Comparison of ENCODE assay signal across 8 cellular contexts in genomic region chr20:50837532-50838321, GRCh38. TPM values are rescaled to one million over a fixed set of nuclear protein-coding genes. Genes with fewer than 3 reads are reported as not detected.
DNase-seq lines count a peak whose midpoint lies in the region; ATAC-seq lines count a peak whose summit lies in the region.

No MANE protein-coding gene starts in this region.

- peak overlapping the region in 2 of 7 donors; percentile 43 to 79 for H3K27ac Mint-ChIP-seq in CD4-positive, alpha-beta memory T cell

- no peaks in the 10 kb centered on the region for H3K9me3 Mint-ChIP-seq in CD4-positive, alpha-beta memory T cell

- H3K4me3 ChIP-seq in MG63 (peak overlapping the region; percentile 7; the same call in 1 of the 2 replicates), esophagus (ENCODE audit: low read depth in 1 of 2, low read length in 2 of 2) (no peak overlapping the region)
- H3K4me3 ChIP-seq in CD4-positive, alpha-beta memory T cell (ENCODE audit: low read length in 2 of 2): no peak overlapping the region

- no peaks in the 10 kb centered on the region for H3K9me3 ChIP-seq in MG63
- no peaks in the 10 kb centered on the region for H3K9me3 ChIP-seq in esophagus (ENCODE audit: control insufficient read depth in 2 of 2, insufficient read depth in 1 of 2, low read depth in 1 of 2, low read length in 1 of 2)
- no peaks in the 10 kb centered on the region for H3K9me3 ChIP-seq in CD4-positive, alpha-beta memory T cell (ENCODE audit: control insufficient read depth in 1 of 2, low read length in 2 of 2)

- no peak overlapping the region for H3K4me3 Mint-ChIP-seq in CD4-positive, alpha-beta memory T cell

- H3K27me3 ChIP-seq in MG63 (no peaks in the 10 kb centered on the region), esophagus (ENCODE audit: control insufficient read depth in 1 of 2, insufficient read depth in 2 of 2, low read length in 2 of 2) (no peaks in the 10 kb centered on the region)
- H3K27me3 ChIP-seq in CD4-positive, alpha-beta memory T cell (ENCODE audit: insufficient read depth, low read length): no peaks in the 10 kb centered on the region

- WGBS in esophagus, 2 donors: 41 to 61% methylated on average over 22 of the region's 22 CpGs

- H3K27me3 Mint-ChIP-seq in CD4-positive, alpha-beta memory T cell: no peaks in the 10 kb centered on the region

- peak; percentile 78 for DNase-seq in AG08396 (ENCODE audit: low spot score)
- DNase-seq in MG63: peak; percentile 96
- no peak for DNase-seq in stimulated activated naive CD8-positive, alpha-beta T cell treated with anti-CD3 and anti-CD28 coated beads, Interleukin-15, Interleukin-2, amounts not matched to agents 100 U/mL and 50 U/mL, for 24 hours
- DNase-seq in NCI-H2029 treated with DMSO at 0.1 percent for 48 hours (lab: John Stamatoyannopoulos, UW): no peak
- DNase-seq in CD4-positive, alpha-beta memory T cell: no peak
- no peak for DNase-seq in hepatic stellate cell (ENCODE audit: low spot score)

- no peaks in the 10 kb centered on the region for H3K36me3 ChIP-seq in MG63
- no peaks in the 10 kb centered on the region for H3K36me3 ChIP-seq in esophagus (ENCODE audit: control insufficient read depth in 2 of 2, insufficient read depth in 2 of 2, low read length in 1 of 2)
- H3K36me3 ChIP-seq in CD4-positive, alpha-beta memory T cell (ENCODE audit: insufficient read depth, low read length): peaks cover 4% of the 10 kb centered on the region

- POLR2A ChIA-PET in CD4-positive, alpha-beta memory T cell (lab: Charles Lee; ENCODE audit: partially characterized antibody): no interaction called here

- intact Hi-C loops in CD4-positive, alpha-beta memory T cell (cut with micrococcal nuclease): no loop called here

- H3K4me1 Mint-ChIP-seq in CD4-positive, alpha-beta memory T cell: peaks cover 0 to 5% (median 1%) of the 10 kb centered on the region in 4 donors

- H3K4me1 ChIP-seq in esophagus (ENCODE audit: control insufficient read depth in 2 of 2, insufficient read depth in 2 of 2, low read length in 1 of 2): peaks cover 0 to 18% of the 10 kb centered on the region in 2 donors
- peaks cover 8% of the 10 kb centered on the region for H3K4me1 ChIP-seq in CD4-positive, alpha-beta memory T cell (ENCODE audit: insufficient read depth, low read length)

- peaks cover 11 to 14% of the 10 kb centered on the region in 2 donors for H3K36me3 Mint-ChIP-seq in CD4-positive, alpha-beta memory T cell

- H3K27ac ChIP-seq in esophagus (ENCODE audit: low read depth in 2 of 2, low read length in 1 of 2): peak overlapping the region; percentile 30 to 78
- H3K27ac ChIP-seq in CD4-positive, alpha-beta memory T cell (ENCODE audit: low read depth, low read length): no peak overlapping the region

- peak; percentile 73 for ATAC-seq in GM19467 (IDR thresholded peaks at IDR 0.05; ENCODE audit: unreplicated experiment)
- ATAC-seq in stimulated activated naive CD8-positive, alpha-beta T cell treated with anti-CD3 and anti-CD28 coated beads, Interleukin-15, Interleukin-2, amounts not matched to agents 100 U/mL and 50 U/mL, for 24 hours: peak; percentile 46

- CTCF ChIA-PET in CD4-positive, alpha-beta memory T cell (lab: Charles Lee; ENCODE audit: partially characterized antibody): no interaction called here

RNA-seq across cellular contexts. Expression of gene BCAS4, which starts 42.9 kb away (rescaled TPM):
- 13.1 and 23.4 TPM in 2 replicates for total RNA-seq in MG63 (2014; rRNA removed; shearing (Covaris generic); ENCODE audit: low replicate concordance)
- polyA plus RNA-seq in esophagus: 1 to 10 TPM; 1.2 to 1.5 TPM
- total RNA-seq in CD4-positive, alpha-beta memory T cell: 10 to 100 TPM; 17.6 to 17.8 TPM
- 10 to 100 TPM; 10.8 to 14.6 TPM for polyA plus RNA-seq in CD4-positive, alpha-beta memory T cell

Comparison
In these comparisons a context has a peak if more than half of its experiments do, and no peak if none do; other contexts are left out.
1. DNase-seq: peak in AG08396 (single experiment) and MG63 (single experiment); none in stimulated activated naive CD8-positive, alpha-beta T cell treated with anti-CD3 and anti-CD28 coated beads, Interleukin-15, Interleukin-2, amounts not matched to agents 100 U/mL and 50 U/mL, for 24 hours (single experiment), NCI-H2029 treated with DMSO at 0.1 percent for 48 hours (single experiment), CD4-positive, alpha-beta memory T cell (0 of 5) and hepatic stellate cell (single experiment).